Comparison of ENCODE assay signal across 1 cellular context in genomic region chr10:43403911-43404674, GRCh38.
TF ChIP-seq lines count a peak whose summit lies in the region.

No MANE protein-coding gene starts in this region.

TF ChIP-seq in K562, 482 proteins besides CTCF, POLR2A, EP300 and RAD21:
- TF ChIP-seq CBFA2T3 (IDR thresholded peaks at IDR 0.05): no peak
- no peak for TF ChIP-seq CUX1 (CRISPR knock-in tag; IDR thresholded peaks at IDR 0.05)
- peak; percentile 57 for TF ChIP-seq DACH1 (IDR thresholded peaks at IDR 0.05; ENCODE audit: partially characterized antibody)
- 0 out of 2 replicates have a peak, but pooled peaks have one; percentile 24 for TF ChIP-seq ZNF395 (CRISPR knock-in tag; IDR thresholded peaks at IDR 0.05)
- TF ChIP-seq STAT6 (CRISPR knock-in tag; IDR thresholded peaks at IDR 0.05): no peak
- TF ChIP-seq ZEB2 (IDR thresholded peaks at IDR 0.05): peak; percentile 40; the same call in 1 of the 2 replicates
- no peak for TF ChIP-seq THRA (IDR thresholded peaks at IDR 0.05)
- no peak for TF ChIP-seq GATAD2A (IDR thresholded peaks at IDR 0.05)
- peak; percentile 66 for TF ChIP-seq DPF2 (IDR thresholded peaks at IDR 0.05)
- TF ChIP-seq JUND (IDR thresholded peaks at IDR 0.05; ENCODE audit: borderline replicate concordance, low read depth, low read length): peak; percentile 68
- no peak; the same call in 2 of the 3 replicates for TF ChIP-seq JUND (tag; IDR thresholded peaks at IDR 0.05; ENCODE audit: borderline replicate concordance, low read depth, low read length)
- TF ChIP-seq NFIC (IDR thresholded peaks at IDR 0.05): no peak
- TF ChIP-seq LARP7 (IDR thresholded peaks at IDR 0.05): peak; percentile 9; the same call in 1 of the 2 replicates
- peak; percentile 70 for TF ChIP-seq FOSL1 (tag; conservative IDR thresholded peaks at IDR 0.05)
- peak; percentile 80 for TF ChIP-seq ATF3 (IDR thresholded peaks at IDR 0.05)
- TF ChIP-seq ATF3 (CRISPR knock-in tag; conservative IDR thresholded peaks at IDR 0.05): no peak
- 0 out of 2 replicates have a peak, but pooled peaks have one; percentile 21 for TF ChIP-seq JUN (IDR thresholded peaks at IDR 0.05; ENCODE audit: borderline replicate concordance, low read depth, low read length)
- no peak for TF ChIP-seq JUN (CRISPR knock-in tag; IDR thresholded peaks at IDR 0.05; ENCODE audit: borderline replicate concordance)
- peak; percentile 35; the same call in 1 of the 2 replicates for TF ChIP-seq L3MBTL2 (IDR thresholded peaks at IDR 0.05)
- TF ChIP-seq E2F6 (IDR thresholded peaks at IDR 0.05; ENCODE audit: borderline replicate concordance in 1 of 2, extremely low read depth in 1 of 2, insufficient read depth in 1 of 2, insufficient read length in 1 of 2, low read depth in 1 of 2, low read length in 1 of 2, poor library complexity in 1 of 2, severe bottlenecking in 1 of 2): peak in 1 of 2 experiments; percentile 11
- TF ChIP-seq MAX (CRISPR knock-in tag; IDR thresholded peaks at IDR 0.05): peak; percentile 47; the same call in 1 of the 2 replicates
- peak; percentile 51; the same call in 1 of the 2 replicates for TF ChIP-seq SMARCE1 (IDR thresholded peaks at IDR 0.05)
- peak; percentile 65 for TF ChIP-seq ZNF384 (IDR thresholded peaks at IDR 0.05; ENCODE audit: low read depth, low read length)
- no peak for TF ChIP-seq ATF6 (CRISPR knock-in tag; IDR thresholded peaks at IDR 0.05)
- TF ChIP-seq CXXC5 (CRISPR knock-in tag; IDR thresholded peaks at IDR 0.05): peak; percentile 29; the same call in 1 of the 2 replicates
